1 cellular context compared by ENCODE assay signal in genomic region chr1:160097911-160098851, GRCh38.
TF ChIP-seq lines count a peak whose summit lies in the region.

TSS of gene IGSF8 (minus strand) at chr1:160098619. CDS start at chr1:160098472, 147 bp downstream.

TF ChIP-seq in HepG2, 621 proteins besides CTCF, POLR2A, EP300 and RAD21 (continued from another document and continues in another):
- TF ChIP-seq ARID5B (CRISPR knock-in tag; IDR thresholded peaks at IDR 0.05), result no peak
- 0 out of 2 replicates have a peak, but pooled peaks have one; percentile 30 for TF ChIP-seq ZNF572 (CRISPR knock-in tag; IDR thresholded peaks at IDR 0.05)
- TF ChIP-seq STAT6 (CRISPR knock-in tag; IDR thresholded peaks at IDR 0.05; ENCODE audit: borderline replicate concordance), result no peak
- TF ChIP-seq SMAD1 (CRISPR knock-in tag; IDR thresholded peaks at IDR 0.05; ENCODE audit: borderline replicate concordance, low read depth), result no peak
- TF ChIP-seq ATF4 (CRISPR knock-in tag; IDR thresholded peaks at IDR 0.05), result no peak
- TF ChIP-seq ZNF672 (CRISPR knock-in tag; IDR thresholded peaks at IDR 0.05), result no peak
- TF ChIP-seq AGO2 (optimal IDR thresholded peaks at IDR 0.05; ENCODE audit: low read depth, low read length), result no peak
- TF ChIP-seq ZNF644 (CRISPR knock-in tag; IDR thresholded peaks at IDR 0.05; ENCODE audit: low read depth), result no peak
- no peak for TF ChIP-seq RARG (CRISPR knock-in tag; IDR thresholded peaks at IDR 0.05; ENCODE audit: low read depth)
- TF ChIP-seq ZFP37 (CRISPR knock-in tag; IDR thresholded peaks at IDR 0.05; ENCODE audit: borderline replicate concordance), result no peak
- TF ChIP-seq GATA4 (IDR thresholded peaks at IDR 0.05; ENCODE audit: borderline replicate concordance, low read depth), result no peak
- no peak for TF ChIP-seq PBX3 (CRISPR knock-in tag; IDR thresholded peaks at IDR 0.05; ENCODE audit: borderline replicate concordance)
- TF ChIP-seq KDM2A (CRISPR knock-in tag; IDR thresholded peaks at IDR 0.05; ENCODE audit: borderline replicate concordance, low read depth), result peak; percentile 58; the same call in 1 of the 2 replicates
- no peak for TF ChIP-seq ZNF275 (CRISPR knock-in tag; IDR thresholded peaks at IDR 0.05; ENCODE audit: borderline replicate concordance)
- no peak for TF ChIP-seq ZBTB1 (CRISPR knock-in tag; IDR thresholded peaks at IDR 0.05; ENCODE audit: borderline replicate concordance)
- TF ChIP-seq MTA1 (CRISPR knock-in tag; IDR thresholded peaks at IDR 0.05; ENCODE audit: borderline replicate concordance), result no peak
- no peak for TF ChIP-seq CBX1 (IDR thresholded peaks at IDR 0.05; ENCODE audit: low read depth)
- peak; percentile 59; the same call in 1 of the 2 replicates for TF ChIP-seq KDM5A (IDR thresholded peaks at IDR 0.05; ENCODE audit: borderline replicate concordance, low read length)
- TF ChIP-seq HDAC2 (CRISPR knock-in tag; IDR thresholded peaks at IDR 0.05), result no peak
- TF ChIP-seq NR2F2 (IDR thresholded peaks at IDR 0.05; ENCODE audit: borderline replicate concordance, low read depth), result no peak
- TF ChIP-seq MIXL1 (CRISPR knock-in tag; IDR thresholded peaks at IDR 0.05), result no peak
- no peak for TF ChIP-seq IRX3 (CRISPR knock-in tag; IDR thresholded peaks at IDR 0.05; ENCODE audit: borderline replicate concordance, low read depth)
- no peak for TF ChIP-seq ZHX2 (IDR thresholded peaks at IDR 0.05; ENCODE audit: low read depth)
- no peak for TF ChIP-seq ZHX2 (CRISPR knock-in tag; IDR thresholded peaks at IDR 0.05; ENCODE audit: borderline replicate concordance)
- no peak for TF ChIP-seq KLF13 (CRISPR knock-in tag; IDR thresholded peaks at IDR 0.05)
- no peak for TF ChIP-seq ATF5 (CRISPR knock-in tag; IDR thresholded peaks at IDR 0.05; ENCODE audit: low read depth)
- TF ChIP-seq IRF1 (CRISPR knock-in tag; IDR thresholded peaks at IDR 0.05; ENCODE audit: low read depth), result no peak
- TF ChIP-seq USF2 (IDR thresholded peaks at IDR 0.05; ENCODE audit: low read depth, low read length), result no peak
- TF ChIP-seq USF2 (CRISPR knock-in tag; IDR thresholded peaks at IDR 0.05; ENCODE audit: borderline replicate concordance), result no peak
- TF ChIP-seq THRA (CRISPR knock-in tag; IDR thresholded peaks at IDR 0.05; ENCODE audit: borderline replicate concordance), result no peak
